15 cellular contexts compared by ENCODE assay signal in the genomic region with DNA sequence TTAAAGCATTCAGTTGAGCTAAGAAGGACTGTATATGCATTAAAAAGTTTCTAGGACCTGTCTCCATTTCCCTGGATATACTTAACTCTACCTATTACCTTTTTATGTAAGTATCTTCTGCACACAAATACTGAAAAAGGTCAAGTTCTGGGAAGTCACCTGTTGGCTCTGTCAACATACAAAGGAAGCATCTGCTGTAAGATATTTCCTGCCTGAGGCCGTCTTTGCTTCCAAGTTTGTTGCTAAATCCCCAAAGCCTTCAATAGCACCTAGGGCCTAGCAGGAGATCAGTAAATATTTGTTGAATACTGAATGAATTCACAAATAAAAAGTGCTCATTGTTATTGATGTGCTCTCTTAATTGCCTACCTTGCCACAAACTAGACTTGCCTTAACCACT.
DNase-seq lines count a peak whose midpoint lies in the region; ATAC-seq and TF ChIP-seq lines count a peak whose summit lies in the region.
"Had no signal": no experiment of that assay in that cellular context is flagged by ENCODE, and none has a peak within 500 bp of the region (broad histone marks: within the 10 kb centered on the region; RNA-seq: fewer than 3 reads in every experiment).

No MANE protein-coding gene starts in this region.

- H3K79me2 ChIP-seq in PC-3 (ENCODE audit: low read length) = no peaks in the 10 kb centered on the region

- peaks cover 20% of the 10 kb centered on the region for H3K4me1 Mint-ChIP-seq in T-helper 1 cell treated with Interleukin-12 subunit alpha and Interleukin-12 subunit beta and Interleukin-4 antibody, amounts not matched to agents 30 μg/mL and 1 μg/mL, for 36 hours (ENCODE audit: low read depth)

- no peaks in the 10 kb centered on the region for H4K20me1 ChIP-seq in PC-3 (ENCODE audit: low read length)

- H3K27me3 ChIP-seq in PC-3 (ENCODE audit: low read length) (no peaks in the 10 kb centered on the region), gastroesophageal sphincter (no peaks in the 10 kb centered on the region), stomach (no peaks in the 10 kb centered on the region)

- H3K27me3 Mint-ChIP-seq in T-helper 1 cell treated with Interleukin-12 subunit alpha and Interleukin-12 subunit beta and Interleukin-4 antibody, amounts not matched to agents 30 μg/mL and 1 μg/mL, for 36 hours (ENCODE audit: low read depth) = no peaks in the 10 kb centered on the region

- H3K4me3 ChIP-seq in PC-3 (ENCODE audit: low read length) (no peak overlapping the region), gastroesophageal sphincter (no peak overlapping the region), stomach (no peak overlapping the region)

- H3K4me3 Mint-ChIP-seq in T-helper 1 cell treated with Interleukin-12 subunit alpha and Interleukin-12 subunit beta and Interleukin-4 antibody, amounts not matched to agents 30 μg/mL and 1 μg/mL, for 36 hours = no peak overlapping the region
- H3K4me3 Mint-ChIP-seq: CD8-positive, alpha-beta T cell had no signal

- peaks cover 5% of the 10 kb centered on the region for H3K36me3 Mint-ChIP-seq in T-helper 1 cell treated with Interleukin-12 subunit alpha and Interleukin-12 subunit beta and Interleukin-4 antibody, amounts not matched to agents 30 μg/mL and 1 μg/mL, for 36 hours (ENCODE audit: low read depth)
- H3K36me3 Mint-ChIP-seq: CD8-positive, alpha-beta T cell had no signal

- no TSS peak for BruUV-seq in PC-3 (replicated peaks; lab: Mats Ljungman, UMichigan)

- H3K4me1 ChIP-seq in PC-3 (ENCODE audit: insufficient read depth, low read length) = peaks cover 58% of the 10 kb centered on the region
- H3K4me1 ChIP-seq in gastroesophageal sphincter = peaks cover 13 to 60% (median 20%) of the 10 kb centered on the region in 3 donors
- H3K4me1 ChIP-seq in stomach = peaks cover 0 to 61% (median 22%) of the 10 kb centered on the region in 4 donors

- H3K9me3 Mint-ChIP-seq in T-helper 1 cell treated with Interleukin-12 subunit alpha and Interleukin-12 subunit beta and Interleukin-4 antibody, amounts not matched to agents 30 μg/mL and 1 μg/mL, for 36 hours = peaks cover 3% of the 10 kb centered on the region
- H3K9me3 Mint-ChIP-seq: CD8-positive, alpha-beta T cell had no signal

- H3K36me3 ChIP-seq in PC-3 (ENCODE audit: low read depth, low read length) = no peaks in the 10 kb centered on the region
- no peaks in the 10 kb centered on the region for H3K36me3 ChIP-seq in gastroesophageal sphincter
- H3K36me3 ChIP-seq in stomach = no peaks in the 10 kb centered on the region

- intact Hi-C loops in PC-3 (cut with micrococcal nuclease) (loop anchor here (5.0 kb wide), 2 partner anchors 112 to 183 kb away; no protein-coding TSS in a partner anchor), stomach (cut with DNase I; ENCODE audit: low total_unique reads) (no loop called here)

- DNase-seq in T-helper 1 cell (no peak), PC-3 (peak; percentile 71), stomach (no peak), T-helper 9 cell (no peak), NCI-H1105 treated with DMSO at 0.1 percent for 48 hours (lab: John Stamatoyannopoulos, UW) (no peak), RPMI8226 (no peak)
- DNase-seq: CD8-positive, alpha-beta T cell; effector memory CD4-positive, alpha-beta T cell; foreskin melanocyte; NCI-H1092 treated with DMSO at 0.1 percent for 48 hours; NCI-H226; retina; SIG-M5 had no signal

- H3K9me2 ChIP-seq in PC-3 (replicated peaks; ENCODE audit: low read length) = no peaks in the 10 kb centered on the region

- TF ChIP-seq CTCF in PC-3 (conservative IDR thresholded peaks at IDR 0.05; ENCODE audit: low read depth, low read length) (no peak), gastroesophageal sphincter (IDR thresholded peaks at IDR 0.05) (no peak), stomach (IDR thresholded peaks at IDR 0.05) (no peak)

- H3K4me2 ChIP-seq in PC-3 (ENCODE audit: low read length) = 0 out of 2 replicates have a peak overlapping the region, but pooled peaks have one; percentile 3

- H3F3A ChIP-seq in PC-3 (ENCODE audit: low read length, unreplicated experiment) = peaks cover 17% of the 10 kb centered on the region

- CTCF ChIA-PET in PC-3 (lab: Charles Lee) = no interaction called here

- peak overlapping the region; percentile 21 for H3K27ac Mint-ChIP-seq in T-helper 1 cell treated with Interleukin-12 subunit alpha and Interleukin-12 subunit beta and Interleukin-4 antibody, amounts not matched to agents 30 μg/mL and 1 μg/mL, for 36 hours
- H3K27ac Mint-ChIP-seq: CD8-positive, alpha-beta T cell had no signal

- H3K9me3 ChIP-seq in PC-3 (ENCODE audit: low read length) = no peaks in the 10 kb centered on the region
- no peaks in the 10 kb centered on the region for H3K9me3 ChIP-seq in gastroesophageal sphincter
- H3K9me3 ChIP-seq in stomach = no peaks in the 10 kb centered on the region

- ATAC-seq in PC-3 (no peak), gastroesophageal sphincter (no peak)
- ATAC-seq: CD8-positive, alpha-beta T cell had no signal

- POLR2A ChIA-PET in PC-3 (lab: Charles Lee; ENCODE audit: unreplicated experiment) = interaction anchor here (0.6 kb wide), 1 partner anchor 188 kb away, joined by 5 read pairs; no protein-coding TSS in a partner anchor

- TF ChIP-seq POLR2A in gastroesophageal sphincter (IDR thresholded peaks at IDR 0.05) = no peak
- TF ChIP-seq POLR2A in stomach (IDR thresholded peaks at IDR 0.05) = no peak

- no peak overlapping the region for H3K9ac ChIP-seq in PC-3 (ENCODE audit: low read length)

- WGBS in gastroesophageal sphincter (ENCODE audit: low coverage in 1 of 2), 2 donors = 50 to 91% methylated on average over 1 of the region's 1 CpG
- WGBS in stomach, 5 donors = 50 to 78% (median 69%) methylated on average over 1 of the region's 1 CpG

- H3K27ac ChIP-seq in PC-3 (ENCODE audit: low read length) (peak overlapping the region; percentile 96), gastroesophageal sphincter (peak overlapping the region in 3 of 4 donors; percentile 45 to 76 (median 75)), stomach (peak overlapping the region in 4 of 5 donors; percentile 24 to 86 (median 78))

- TF ChIP-seq EP300 in gastroesophageal sphincter (IDR thresholded peaks at IDR 0.05) = no peak
- TF ChIP-seq EP300 in stomach (IDR thresholded peaks at IDR 0.05) = no peak

- H2AFZ ChIP-seq in PC-3 (ENCODE audit: low read length) = no peak overlapping the region
